In the genomic region with DNA sequence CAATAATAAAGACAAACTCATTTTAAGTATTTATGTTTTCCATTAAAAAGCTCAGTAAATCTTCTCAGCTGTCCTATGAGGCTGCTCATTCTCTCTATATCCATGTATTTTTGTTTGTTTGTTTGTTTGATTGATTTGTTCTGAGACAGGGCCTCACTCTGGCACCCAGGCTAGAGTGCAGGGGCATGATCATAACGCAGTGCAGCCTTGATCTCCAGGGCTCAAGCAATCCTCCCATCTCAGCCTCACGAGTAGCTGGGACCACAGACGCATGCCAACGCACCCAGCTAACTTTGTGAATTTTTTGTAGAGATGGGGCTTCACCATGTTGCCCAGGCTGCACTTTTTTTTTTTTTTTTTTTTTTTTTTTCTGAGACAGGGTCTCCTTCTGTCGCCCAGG, we compare ENCODE assay signal across 3 cellular contexts.
TF ChIP-seq lines count a peak whose summit lies in the region.

No MANE protein-coding gene starts in this region.

TF ChIP-seq in GM23338, 12 proteins besides CTCF, POLR2A, EP300 and RAD21 (continues in another document):
- TF ChIP-seq JUNB (IDR thresholded peaks at IDR 0.05; ENCODE audit: unreplicated experiment): no peak
- no peak for TF ChIP-seq ZNF114 (CRISPR knock-in tag; IDR thresholded peaks at IDR 0.05)
- TF ChIP-seq STAT1 (IDR thresholded peaks at IDR 0.05; ENCODE audit: unreplicated experiment): no peak
- no peak for TF ChIP-seq EZH2 (IDR thresholded peaks at IDR 0.05; ENCODE audit: low read depth, unreplicated experiment)
- no peak for TF ChIP-seq POLR2AphosphoS5 (IDR thresholded peaks at IDR 0.05; ENCODE audit: low read depth)
- TF ChIP-seq, protein P1, sequence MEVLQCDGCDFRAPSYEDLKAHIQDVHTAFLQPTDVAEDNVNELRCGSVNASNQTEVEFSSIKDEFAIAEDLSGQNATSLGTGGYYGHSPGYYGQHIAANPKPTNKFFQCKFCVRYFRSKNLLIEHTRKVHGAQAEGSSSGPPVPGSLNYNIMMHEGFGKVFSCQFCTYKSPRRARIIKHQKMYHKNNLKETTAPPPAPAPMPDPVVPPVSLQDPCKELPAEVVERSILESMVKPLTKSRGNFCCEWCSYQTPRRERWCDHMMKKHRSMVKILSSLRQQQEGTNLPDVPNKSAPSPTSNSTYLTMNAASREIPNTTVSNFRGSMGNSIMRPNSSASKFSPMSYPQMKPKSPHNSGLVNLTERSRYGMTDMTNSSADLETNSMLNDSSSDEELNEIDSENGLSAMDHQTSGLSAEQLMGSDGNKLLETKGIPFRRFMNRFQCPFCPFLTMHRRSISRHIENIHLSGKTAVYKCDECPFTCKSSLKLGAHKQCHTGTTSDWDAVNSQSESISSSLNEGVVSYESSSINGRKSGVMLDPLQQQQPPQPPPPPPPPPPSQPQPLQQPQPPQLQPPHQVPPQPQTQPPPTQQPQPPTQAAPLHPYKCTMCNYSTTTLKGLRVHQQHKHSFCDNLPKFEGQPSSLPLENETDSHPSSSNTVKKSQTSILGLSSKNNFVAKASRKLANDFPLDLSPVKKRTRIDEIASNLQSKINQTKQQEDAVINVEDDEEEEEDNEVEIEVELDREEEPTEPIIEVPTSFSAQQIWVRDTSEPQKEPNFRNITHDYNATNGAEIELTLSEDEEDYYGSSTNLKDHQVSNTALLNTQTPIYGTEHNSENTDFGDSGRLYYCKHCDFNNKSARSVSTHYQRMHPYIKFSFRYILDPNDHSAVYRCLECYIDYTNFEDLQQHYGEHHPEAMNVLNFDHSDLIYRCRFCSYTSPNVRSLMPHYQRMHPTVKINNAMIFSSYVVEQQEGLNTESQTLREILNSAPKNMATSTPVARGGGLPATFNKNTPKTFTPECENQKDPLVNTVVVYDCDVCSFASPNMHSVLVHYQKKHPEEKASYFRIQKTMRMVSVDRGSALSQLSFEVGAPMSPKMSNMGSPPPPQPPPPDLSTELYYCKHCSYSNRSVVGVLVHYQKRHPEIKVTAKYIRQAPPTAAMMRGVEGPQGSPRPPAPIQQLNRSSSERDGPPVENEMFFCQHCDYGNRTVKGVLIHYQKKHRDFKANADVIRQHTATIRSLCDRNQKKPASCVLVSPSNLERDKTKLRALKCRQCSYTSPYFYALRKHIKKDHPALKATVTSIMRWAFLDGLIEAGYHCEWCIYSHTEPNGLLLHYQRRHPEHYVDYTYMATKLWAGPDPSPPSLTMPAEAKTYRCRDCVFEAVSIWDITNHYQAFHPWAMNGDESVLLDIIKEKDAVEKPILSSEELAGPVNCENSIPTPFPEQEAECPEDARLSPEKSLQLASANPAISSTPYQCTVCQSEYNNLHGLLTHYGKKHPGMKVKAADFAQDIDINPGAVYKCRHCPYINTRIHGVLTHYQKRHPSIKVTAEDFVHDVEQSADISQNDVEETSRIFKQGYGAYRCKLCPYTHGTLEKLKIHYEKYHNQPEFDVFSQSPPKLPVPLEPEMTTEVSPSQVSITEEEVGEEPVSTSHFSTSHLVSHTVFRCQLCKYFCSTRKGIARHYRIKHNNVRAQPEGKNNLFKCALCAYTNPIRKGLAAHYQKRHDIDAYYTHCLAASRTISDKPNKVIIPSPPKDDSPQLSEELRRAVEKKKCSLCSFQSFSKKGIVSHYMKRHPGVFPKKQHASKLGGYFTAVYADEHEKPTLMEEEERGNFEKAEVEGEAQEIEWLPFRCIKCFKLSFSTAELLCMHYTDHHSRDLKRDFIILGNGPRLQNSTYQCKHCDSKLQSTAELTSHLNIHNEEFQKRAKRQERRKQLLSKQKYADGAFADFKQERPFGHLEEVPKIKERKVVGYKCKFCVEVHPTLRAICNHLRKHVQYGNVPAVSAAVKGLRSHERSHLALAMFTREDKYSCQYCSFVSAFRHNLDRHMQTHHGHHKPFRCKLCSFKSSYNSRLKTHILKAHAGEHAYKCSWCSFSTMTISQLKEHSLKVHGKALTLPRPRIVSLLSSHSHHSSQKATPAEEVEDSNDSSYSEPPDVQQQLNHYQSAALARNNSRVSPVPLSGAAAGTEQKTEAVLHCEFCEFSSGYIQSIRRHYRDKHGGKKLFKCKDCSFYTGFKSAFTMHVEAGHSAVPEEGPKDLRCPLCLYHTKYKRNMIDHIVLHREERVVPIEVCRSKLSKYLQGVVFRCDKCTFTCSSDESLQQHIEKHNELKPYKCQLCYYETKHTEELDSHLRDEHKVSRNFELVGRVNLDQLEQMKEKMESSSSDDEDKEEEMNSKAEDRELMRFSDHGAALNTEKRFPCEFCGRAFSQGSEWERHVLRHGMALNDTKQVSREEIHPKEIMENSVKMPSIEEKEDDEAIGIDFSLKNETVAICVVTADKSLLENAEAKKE (CRISPR knock-in tag; IDR thresholded peaks at IDR 0.05): no peak
- TF ChIP-seq CREB1 (CRISPR knock-in tag; IDR thresholded peaks at IDR 0.05; ENCODE audit: low read depth): no peak
- no peak for TF ChIP-seq NANOG (IDR thresholded peaks at IDR 0.05; ENCODE audit: borderline replicate concordance)

TF ChIP-seq in HEK293, 187 proteins besides CTCF, POLR2A, EP300 and RAD21:
- TF ChIP-seq ZNF600 (tag by site-specific recombination; IDR thresholded peaks at IDR 0.05): peak; percentile 46; the same call in 1 of the 2 replicates
- TF ChIP-seq ZFP3 (tag by site-specific recombination; IDR thresholded peaks at IDR 0.05; ENCODE audit: low read depth): no peak
- peak; percentile 63; the same call in 1 of the 2 replicates for TF ChIP-seq ZBTB17 (tag by site-specific recombination; IDR thresholded peaks at IDR 0.05)
- TF ChIP-seq ZNF48 (tag by site-specific recombination; IDR thresholded peaks at IDR 0.05): no peak
- no peak for TF ChIP-seq ZNF76 (tag by site-specific recombination; IDR thresholded peaks at IDR 0.05; ENCODE audit: borderline replicate concordance, low read depth)
- TF ChIP-seq ZXDB (tag by site-specific recombination; IDR thresholded peaks at IDR 0.05): 0 out of 2 replicates have a peak, but pooled peaks have one; percentile 13
- TF ChIP-seq, protein P2, sequence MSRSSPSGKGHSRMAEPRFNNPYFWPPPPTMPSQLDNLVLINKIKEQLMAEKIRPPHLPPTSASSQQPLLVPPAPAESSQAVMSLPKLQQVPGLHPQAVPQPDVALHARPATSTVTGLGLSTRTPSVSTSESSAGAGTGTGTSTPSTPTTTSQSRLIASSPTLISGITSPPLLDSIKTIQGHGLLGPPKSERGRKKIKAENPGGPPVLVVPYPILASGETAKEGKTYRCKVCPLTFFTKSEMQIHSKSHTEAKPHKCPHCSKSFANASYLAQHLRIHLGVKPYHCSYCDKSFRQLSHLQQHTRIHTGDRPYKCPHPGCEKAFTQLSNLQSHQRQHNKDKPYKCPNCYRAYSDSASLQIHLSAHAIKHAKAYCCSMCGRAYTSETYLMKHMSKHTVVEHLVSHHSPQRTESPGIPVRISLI (tag by site-specific recombination; IDR thresholded peaks at IDR 0.05): peak; percentile 85

TF ChIP-seq in K562, 482 proteins besides CTCF, POLR2A, EP300 and RAD21:
- TF ChIP-seq FOSL1 (tag; conservative IDR thresholded peaks at IDR 0.05) (0 out of 2 replicates have a peak, but pooled peaks have one; percentile 5), ZNF174 (CRISPR knock-in tag; IDR thresholded peaks at IDR 0.05) (no peak)
